14 cellular contexts compared by ENCODE assay signal in genomic region chr11:18736590-18737148, GRCh38. TPM values are rescaled to one million over a fixed set of nuclear protein-coding genes. Genes with fewer than 3 reads are reported as not detected.
"Had no signal": no experiment of that assay in that cellular context is flagged by ENCODE, and none has a peak within 500 bp of the region (broad histone marks: within the 10 kb centered on the region; RNA-seq: fewer than 3 reads in every experiment).

No MANE protein-coding gene starts in this region.

- H3K4me1 Mint-ChIP-seq: activated naive CD4-positive, alpha-beta T cell treated with anti-CD3 and anti-CD28 coated beads, Interleukin-2, amount 10 ng/mL, durations not matched to agents 7 days and 5 days had no signal

- H3K36me3 Mint-ChIP-seq: activated naive CD4-positive, alpha-beta T cell treated with anti-CD3 and anti-CD28 coated beads, Interleukin-2, amount 10 ng/mL, durations not matched to agents 7 days and 5 days; memory B cell; naive thymus-derived CD8-positive, alpha-beta T cell; stimulated activated effector memory CD8-positive, alpha-beta T cell treated with anti-CD3 and anti-CD28 coated beads, Interleukin-12 subunit alpha, Interleukin-12 subunit beta, amount 100 ng/mL, for 72 hours had no signal

- H3K4me1 ChIP-seq: gastroesophageal sphincter, left ventricle myocardium inferior, pancreas had no signal

- H3K36me3 ChIP-seq: gastroesophageal sphincter, left ventricle myocardium inferior, pancreas, thoracic aorta had no signal

- H3K27ac Mint-ChIP-seq: activated naive CD4-positive, alpha-beta T cell treated with anti-CD3 and anti-CD28 coated beads, Interleukin-2, amount 10 ng/mL, durations not matched to agents 7 days and 5 days; activated T-helper 2 cell treated with anti-CD3 and anti-CD28 coated beads, Interferon-gamma antibody, Interleukin-2, Interleukin-4, amounts not matched to agents 10 μg/mL and 5 μg/mL and 100 μg/mL, durations not matched to agents 14 hours and 24 hours and 36 hours; memory B cell had no signal

- H3K4me3 ChIP-seq: gastroesophageal sphincter, heart right ventricle, left ventricle myocardium inferior, pancreas, thoracic aorta had no signal

- H3K4me3 Mint-ChIP-seq: activated naive CD4-positive, alpha-beta T cell treated with anti-CD3 and anti-CD28 coated beads, Interleukin-2, amount 10 ng/mL, durations not matched to agents 7 days and 5 days; memory B cell; naive thymus-derived CD8-positive, alpha-beta T cell; stimulated activated effector memory CD8-positive, alpha-beta T cell treated with anti-CD3 and anti-CD28 coated beads, Interleukin-12 subunit alpha, Interleukin-12 subunit beta, amount 100 ng/mL, for 72 hours had no signal

- H3K27ac ChIP-seq: gastroesophageal sphincter, heart right ventricle, left ventricle myocardium inferior, pancreas, thoracic aorta had no signal

- H3K9me3 Mint-ChIP-seq: activated naive CD4-positive, alpha-beta T cell treated with anti-CD3 and anti-CD28 coated beads, Interleukin-2, amount 10 ng/mL, durations not matched to agents 7 days and 5 days; activated T-helper 2 cell treated with anti-CD3 and anti-CD28 coated beads, Interferon-gamma antibody, Interleukin-2, Interleukin-4, amounts not matched to agents 10 μg/mL and 5 μg/mL and 100 μg/mL, durations not matched to agents 14 hours and 24 hours and 36 hours; memory B cell; naive thymus-derived CD8-positive, alpha-beta T cell; stimulated activated effector memory CD8-positive, alpha-beta T cell treated with anti-CD3 and anti-CD28 coated beads, Interleukin-12 subunit alpha, Interleukin-12 subunit beta, amount 100 ng/mL, for 72 hours had no signal

- H3K9me3 ChIP-seq: gastroesophageal sphincter, heart right ventricle, left ventricle myocardium inferior, pancreas, thoracic aorta had no signal

- DNase-seq: activated CD4-positive, alpha-beta T cell treated with anti-CD3 and anti-CD28 coated beads, Interleukin-2, amount 50 U/mL, for 1 hour; activated naive CD4-positive, alpha-beta T cell treated with anti-CD3 and anti-CD28 coated beads, Interleukin-2, amount 10 ng/mL, durations not matched to agents 7 days and 5 days; heart right ventricle; kidney; left ventricle myocardium inferior; pancreas had no signal

- ATAC-seq: activated CD4-positive, CD25-positive, alpha-beta regulatory T cell treated with anti-CD3 and anti-CD28 coated beads, Interleukin-2, amount 50 U/mL, for 24 hours; gastroesophageal sphincter; heart right ventricle; naive thymus-derived CD8-positive, alpha-beta T cell; pancreas; stimulated activated effector memory CD8-positive, alpha-beta T cell treated with anti-CD3 and anti-CD28 coated beads, Interleukin-12 subunit alpha, Interleukin-12 subunit beta, amount 100 ng/mL, for 72 hours had no signal

- H3K27me3 ChIP-seq: pancreas had no signal

RNA-seq across cellular contexts. Expression of gene PTPN5, which starts 54.9 kb away (rescaled TPM):
- total RNA-seq: activated T-helper 2 cell treated with anti-CD3 and anti-CD28 coated beads, Interferon-gamma antibody, Interleukin-2, Interleukin-4, amounts not matched to agents 10 μg/mL and 5 μg/mL and 100 μg/mL, durations not matched to agents 14 hours and 24 hours and 36 hours; dermis microvascular lymphatic vessel endothelial cell; kidney; naive thymus-derived CD8-positive, alpha-beta T cell had no signal
- polyA plus RNA-seq: naive thymus-derived CD8-positive, alpha-beta T cell had no signal
